ENCODE assay signal across 9 cellular contexts in the genomic region with DNA sequence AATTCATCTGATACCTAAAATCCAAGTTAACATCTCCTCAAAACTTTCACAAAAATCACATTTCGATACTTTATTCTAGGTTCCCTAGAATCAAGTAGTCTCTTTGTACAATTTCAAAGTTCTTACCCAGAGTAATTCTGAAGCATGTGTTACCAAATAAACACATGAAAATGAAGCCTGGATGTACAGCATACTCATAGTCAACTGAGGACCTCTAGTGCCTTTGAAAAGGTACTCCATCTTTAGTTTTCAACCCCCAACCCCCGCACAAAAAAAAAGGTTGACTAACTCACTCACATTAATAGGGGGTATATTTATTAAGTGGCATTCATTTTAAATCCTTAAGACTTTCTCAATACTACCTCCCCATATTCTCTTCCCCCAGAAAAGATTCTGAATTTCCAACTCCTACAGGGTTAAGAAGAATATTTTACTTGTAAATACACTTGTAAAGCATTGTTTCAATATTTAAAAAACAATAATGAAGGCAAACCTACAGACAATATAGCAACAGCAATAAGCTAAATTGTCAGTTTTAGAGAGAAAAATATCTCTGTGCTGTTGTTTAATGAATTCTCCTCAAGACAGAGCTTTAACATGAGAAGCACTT. TPM values are rescaled to one million over a fixed set of nuclear protein-coding genes. Genes with fewer than 3 reads are reported as not detected.
DNase-seq lines count a peak whose midpoint lies in the region; ATAC-seq and TF ChIP-seq lines count a peak whose summit lies in the region.
"Had no signal": no experiment of that assay in that cellular context is flagged by ENCODE, and none has a peak within 500 bp of the region (broad histone marks: within the 10 kb centered on the region; RNA-seq: fewer than 3 reads in every experiment).

No MANE protein-coding gene starts in this region.

- in situ Hi-C loops in ACHN (cut with HindIII; ENCODE audit: low pct_ligation_motif_present, low pct_unique_long_range_greater_than_20kb, low sequenced_read_pairs), result no loop called here

- H3K79me2 ChIP-seq in osteoblast (ENCODE audit: insufficient read depth, low read length), result peaks cover 5% of the 10 kb centered on the region

- peak overlapping the region; percentile 69 for H3K4me2 ChIP-seq in osteoblast (ENCODE audit: insufficient read depth, low read length)

- peak; percentile 78 for ATAC-seq in HG02610 (IDR thresholded peaks at IDR 0.05; ENCODE audit: unreplicated experiment)
- ATAC-seq in T-helper 17 cell, result peak; percentile 90
- ATAC-seq in GM19397 (IDR thresholded peaks at IDR 0.05; ENCODE audit: unreplicated experiment), result no peak

- peaks cover 3% of the 10 kb centered on the region for H4K20me1 ChIP-seq in osteoblast (ENCODE audit: insufficient read depth, low read length)

- H3K36me3 Mint-ChIP-seq in T-helper 17 cell (ENCODE audit: low read depth), result no peaks in the 10 kb centered on the region

- H3K9me3 ChIP-seq in T-helper 17 cell (ENCODE audit: control insufficient read depth, low read length, poor library complexity, severe bottlenecking), result no peaks in the 10 kb centered on the region
- H3K9me3 ChIP-seq in osteoblast (ENCODE audit: low read depth, low read length), result no peaks in the 10 kb centered on the region
- H3K9me3 ChIP-seq: neutrophil had no signal

- peaks cover 24% of the 10 kb centered on the region for H3K4me1 ChIP-seq in osteoblast (ENCODE audit: insufficient read depth, low read length)

- H3K27ac Mint-ChIP-seq in T-helper 17 cell, result peak overlapping the region; percentile 78

- H3K36me3 ChIP-seq in osteoblast (ENCODE audit: insufficient read depth, low read length), result no peaks in the 10 kb centered on the region
- H3K36me3 ChIP-seq: neutrophil had no signal

- H3K27me3 ChIP-seq in osteoblast (ENCODE audit: insufficient read depth, low read length), result no peaks in the 10 kb centered on the region
- H3K27me3 ChIP-seq: neutrophil had no signal

- peaks cover 17% of the 10 kb centered on the region for H3K4me1 Mint-ChIP-seq in T-helper 17 cell

- peak overlapping the region; percentile 75 for H3K27ac ChIP-seq in osteoblast (ENCODE audit: low read depth, low read length)
- H3K27ac ChIP-seq: neutrophil had no signal

- no peaks in the 10 kb centered on the region for H3K27me3 Mint-ChIP-seq in T-helper 17 cell

- TF ChIP-seq CTCF in GM12872 (IDR thresholded peaks at IDR 0.05; ENCODE audit: insufficient read depth, low read depth, low read length), result peak; percentile 61
- peak; percentile 76 for TF ChIP-seq CTCF in fibroblast of the aortic adventitia (IDR thresholded peaks at IDR 0.05; ENCODE audit: insufficient read depth, low read length)
- TF ChIP-seq CTCF in osteoblast (IDR thresholded peaks at IDR 0.05; ENCODE audit: extremely low read depth, low read depth, low read length), result peak; percentile 61

- H3K4me3 Mint-ChIP-seq in T-helper 17 cell, result no peak overlapping the region

- peak; percentile 58 for DNase-seq in ACHN
- peak; percentile 7 for DNase-seq in NCI-H1092 (lab: John Stamatoyannopoulos, UW)
- DNase-seq in T-helper 17 cell, result no peak
- peak; percentile 80 for DNase-seq in fibroblast of the aortic adventitia (ENCODE audit: low read depth)
- DNase-seq in osteoblast (ENCODE audit: insufficient read length, low spot score, missing footprints), result peak; percentile 62

- H3K4me3 ChIP-seq in fibroblast of the aortic adventitia (ENCODE audit: low read depth, low read length) (no peak overlapping the region), osteoblast (ENCODE audit: insufficient read depth, low read length) (no peak overlapping the region)

- no peak overlapping the region for H2AFZ ChIP-seq in osteoblast (ENCODE audit: low read length)

RNA-seq across cellular contexts. Expression of gene PLN, which starts 3.1 kb away (rescaled TPM):
- total RNA-seq in T-helper 17 cell, result not detected
- total RNA-seq in fibroblast of the aortic adventitia (ENCODE audit: low replicate concordance), result 0.27 and 0.98 TPM in 2 replicates
- total RNA-seq in osteoblast, result 0.36 and 0.59 TPM in 2 replicates

Comparison
In these comparisons a context has a peak if more than half of its experiments do, and no peak if none do; other contexts are left out.
1. DNase-seq: peak in ACHN (single experiment), NCI-H1092 (single experiment), fibroblast of the aortic adventitia (single experiment) and osteoblast (single experiment); none in T-helper 17 cell (0 of 3).
2. Peak in every context shown above with its lines, with median percentiles within 50 percentile points of each other: CTCF ChIP-seq.